Comparison of ENCODE assay signal across 1 cellular context in genomic region chr6:99349620-99350141, GRCh38.
TF ChIP-seq lines count a peak whose summit lies in the region.

TSS of gene FAXC (minus strand) at chr6:99349674. CDS start at chr6:99349372, 302 bp downstream.

TF ChIP-seq in HEK293, 187 proteins besides CTCF, POLR2A, EP300 and RAD21 (continued from another document and continues in another):
- no peak for TF ChIP-seq ZNF184 (tag by site-specific recombination; IDR thresholded peaks at IDR 0.05)
- TF ChIP-seq ZNF202 (tag by site-specific recombination; IDR thresholded peaks at IDR 0.05; ENCODE audit: borderline replicate concordance) = no peak
- TF ChIP-seq KLF9 (tag by site-specific recombination; IDR thresholded peaks at IDR 0.05; ENCODE audit: low read depth) = no peak
- TF ChIP-seq FEZF1 (tag by site-specific recombination; IDR thresholded peaks at IDR 0.05) = no peak
- no peak for TF ChIP-seq PRDM1 (tag by site-specific recombination; IDR thresholded peaks at IDR 0.05)
- TF ChIP-seq, protein P1, sequence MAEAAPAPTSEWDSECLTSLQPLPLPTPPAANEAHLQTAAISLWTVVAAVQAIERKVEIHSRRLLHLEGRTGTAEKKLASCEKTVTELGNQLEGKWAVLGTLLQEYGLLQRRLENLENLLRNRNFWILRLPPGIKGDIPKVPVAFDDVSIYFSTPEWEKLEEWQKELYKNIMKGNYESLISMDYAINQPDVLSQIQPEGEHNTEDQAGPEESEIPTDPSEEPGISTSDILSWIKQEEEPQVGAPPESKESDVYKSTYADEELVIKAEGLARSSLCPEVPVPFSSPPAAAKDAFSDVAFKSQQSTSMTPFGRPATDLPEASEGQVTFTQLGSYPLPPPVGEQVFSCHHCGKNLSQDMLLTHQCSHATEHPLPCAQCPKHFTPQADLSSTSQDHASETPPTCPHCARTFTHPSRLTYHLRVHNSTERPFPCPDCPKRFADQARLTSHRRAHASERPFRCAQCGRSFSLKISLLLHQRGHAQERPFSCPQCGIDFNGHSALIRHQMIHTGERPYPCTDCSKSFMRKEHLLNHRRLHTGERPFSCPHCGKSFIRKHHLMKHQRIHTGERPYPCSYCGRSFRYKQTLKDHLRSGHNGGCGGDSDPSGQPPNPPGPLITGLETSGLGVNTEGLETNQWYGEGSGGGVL (tag by site-specific recombination; IDR thresholded peaks at IDR 0.05) = peak; percentile 42; the same call in 1 of the 2 replicates
- no peak for TF ChIP-seq ZBTB11 (tag by site-specific recombination; conservative IDR thresholded peaks at IDR 0.05; ENCODE audit: low read depth)
- no peak for TF ChIP-seq ZNF366 (tag by site-specific recombination; conservative IDR thresholded peaks at IDR 0.05)
- no peak for TF ChIP-seq ZNF341 (tag by site-specific recombination; IDR thresholded peaks at IDR 0.05; ENCODE audit: low read depth)
- TF ChIP-seq ZNF549 (tag by site-specific recombination; IDR thresholded peaks at IDR 0.05) = no peak
- TF ChIP-seq ZNF548 (tag by site-specific recombination; IDR thresholded peaks at IDR 0.05) = no peak
- no peak for TF ChIP-seq ZNF473 (tag by site-specific recombination; IDR thresholded peaks at IDR 0.05)
- TF ChIP-seq ZNF776 (tag by site-specific recombination; IDR thresholded peaks at IDR 0.05; ENCODE audit: borderline replicate concordance) = no peak
- TF ChIP-seq ZBTB1 (tag by site-specific recombination; IDR thresholded peaks at IDR 0.05) = no peak
- TF ChIP-seq SCRT2 (tag by site-specific recombination; IDR thresholded peaks at IDR 0.05) = no peak
- TF ChIP-seq KLF8 (tag by site-specific recombination; IDR thresholded peaks at IDR 0.05) = peak; percentile 64; the same call in 1 of the 2 replicates
- TF ChIP-seq ZFP41 (tag by site-specific recombination; IDR thresholded peaks at IDR 0.05; ENCODE audit: borderline replicate concordance) = no peak
- TF ChIP-seq, protein P2, sequence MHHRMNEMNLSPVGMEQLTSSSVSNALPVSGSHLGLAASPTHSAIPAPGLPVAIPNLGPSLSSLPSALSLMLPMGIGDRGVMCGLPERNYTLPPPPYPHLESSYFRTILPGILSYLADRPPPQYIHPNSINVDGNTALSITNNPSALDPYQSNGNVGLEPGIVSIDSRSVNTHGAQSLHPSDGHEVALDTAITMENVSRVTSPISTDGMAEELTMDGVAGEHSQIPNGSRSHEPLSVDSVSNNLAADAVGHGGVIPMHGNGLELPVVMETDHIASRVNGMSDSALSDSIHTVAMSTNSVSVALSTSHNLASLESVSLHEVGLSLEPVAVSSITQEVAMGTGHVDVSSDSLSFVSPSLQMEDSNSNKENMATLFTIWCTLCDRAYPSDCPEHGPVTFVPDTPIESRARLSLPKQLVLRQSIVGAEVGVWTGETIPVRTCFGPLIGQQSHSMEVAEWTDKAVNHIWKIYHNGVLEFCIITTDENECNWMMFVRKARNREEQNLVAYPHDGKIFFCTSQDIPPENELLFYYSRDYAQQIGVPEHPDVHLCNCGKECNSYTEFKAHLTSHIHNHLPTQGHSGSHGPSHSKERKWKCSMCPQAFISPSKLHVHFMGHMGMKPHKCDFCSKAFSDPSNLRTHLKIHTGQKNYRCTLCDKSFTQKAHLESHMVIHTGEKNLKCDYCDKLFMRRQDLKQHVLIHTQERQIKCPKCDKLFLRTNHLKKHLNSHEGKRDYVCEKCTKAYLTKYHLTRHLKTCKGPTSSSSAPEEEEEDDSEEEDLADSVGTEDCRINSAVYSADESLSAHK (tag by site-specific recombination; IDR thresholded peaks at IDR 0.05) = no peak
- no peak for TF ChIP-seq ZNF768 (tag by site-specific recombination; IDR thresholded peaks at IDR 0.05)
- no peak for TF ChIP-seq ZNF555 (tag by site-specific recombination; conservative IDR thresholded peaks at IDR 0.05)
- TF ChIP-seq ZNF223 (tag by site-specific recombination; IDR thresholded peaks at IDR 0.05) = no peak
- peak; percentile 58; the same call in 1 of the 2 replicates for TF ChIP-seq ZEB2 (tag by site-specific recombination; IDR thresholded peaks at IDR 0.05)
- TF ChIP-seq, protein P3, sequence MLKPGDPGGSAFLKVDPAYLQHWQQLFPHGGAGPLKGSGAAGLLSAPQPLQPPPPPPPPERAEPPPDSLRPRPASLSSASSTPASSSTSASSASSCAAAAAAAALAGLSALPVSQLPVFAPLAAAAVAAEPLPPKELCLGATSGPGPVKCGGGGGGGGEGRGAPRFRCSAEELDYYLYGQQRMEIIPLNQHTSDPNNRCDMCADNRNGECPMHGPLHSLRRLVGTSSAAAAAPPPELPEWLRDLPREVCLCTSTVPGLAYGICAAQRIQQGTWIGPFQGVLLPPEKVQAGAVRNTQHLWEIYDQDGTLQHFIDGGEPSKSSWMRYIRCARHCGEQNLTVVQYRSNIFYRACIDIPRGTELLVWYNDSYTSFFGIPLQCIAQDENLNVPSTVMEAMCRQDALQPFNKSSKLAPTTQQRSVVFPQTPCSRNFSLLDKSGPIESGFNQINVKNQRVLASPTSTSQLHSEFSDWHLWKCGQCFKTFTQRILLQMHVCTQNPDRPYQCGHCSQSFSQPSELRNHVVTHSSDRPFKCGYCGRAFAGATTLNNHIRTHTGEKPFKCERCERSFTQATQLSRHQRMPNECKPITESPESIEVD (tag by site-specific recombination; IDR thresholded peaks at IDR 0.05) = no peak
- TF ChIP-seq ZNF623 (tag by site-specific recombination; IDR thresholded peaks at IDR 0.05) = no peak
- peak; percentile 49; the same call in 1 of the 2 replicates for TF ChIP-seq KLF16 (tag by site-specific recombination; IDR thresholded peaks at IDR 0.05)
- 0 out of 2 replicates have a peak, but pooled peaks have one; percentile 9 for TF ChIP-seq PRDM10 (tag by site-specific recombination; IDR thresholded peaks at IDR 0.05)
- no peak for TF ChIP-seq ZNF585B (tag by site-specific recombination; IDR thresholded peaks at IDR 0.05)
- no peak for TF ChIP-seq ZNF416 (tag by site-specific recombination; IDR thresholded peaks at IDR 0.05)
- TF ChIP-seq REST (tag by site-specific recombination; IDR thresholded peaks at IDR 0.05) = no peak
- TF ChIP-seq ZNF24 (tag by site-specific recombination; IDR thresholded peaks at IDR 0.05) = no peak
- 0 out of 2 replicates have a peak, but pooled peaks have one; percentile 24 for TF ChIP-seq ZNF501 (tag by site-specific recombination; IDR thresholded peaks at IDR 0.05)
- no peak for TF ChIP-seq ZNF433 (tag by site-specific recombination; IDR thresholded peaks at IDR 0.05; ENCODE audit: low read depth)
- TF ChIP-seq ZNF16 (tag by site-specific recombination; IDR thresholded peaks at IDR 0.05; ENCODE audit: low read depth) = no peak
- TF ChIP-seq ZNF544 (tag by site-specific recombination; IDR thresholded peaks at IDR 0.05) = no peak
- TF ChIP-seq ZNF37A (tag by site-specific recombination; IDR thresholded peaks at IDR 0.05) = no peak
- TF ChIP-seq, protein P4, sequence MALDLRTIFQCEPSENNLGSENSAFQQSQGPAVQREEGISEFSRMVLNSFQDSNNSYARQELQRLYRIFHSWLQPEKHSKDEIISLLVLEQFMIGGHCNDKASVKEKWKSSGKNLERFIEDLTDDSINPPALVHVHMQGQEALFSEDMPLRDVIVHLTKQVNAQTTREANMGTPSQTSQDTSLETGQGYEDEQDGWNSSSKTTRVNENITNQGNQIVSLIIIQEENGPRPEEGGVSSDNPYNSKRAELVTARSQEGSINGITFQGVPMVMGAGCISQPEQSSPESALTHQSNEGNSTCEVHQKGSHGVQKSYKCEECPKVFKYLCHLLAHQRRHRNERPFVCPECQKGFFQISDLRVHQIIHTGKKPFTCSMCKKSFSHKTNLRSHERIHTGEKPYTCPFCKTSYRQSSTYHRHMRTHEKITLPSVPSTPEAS (tag by site-specific recombination; IDR thresholded peaks at IDR 0.05) = no peak
- TF ChIP-seq ZNF423 (tag by site-specific recombination; IDR thresholded peaks at IDR 0.05) = no peak
- no peak for TF ChIP-seq MZF1 (tag by site-specific recombination; IDR thresholded peaks at IDR 0.05; ENCODE audit: borderline replicate concordance)
- no peak for TF ChIP-seq WT1 (tag by site-specific recombination; IDR thresholded peaks at IDR 0.05)
- TF ChIP-seq, protein P5, sequence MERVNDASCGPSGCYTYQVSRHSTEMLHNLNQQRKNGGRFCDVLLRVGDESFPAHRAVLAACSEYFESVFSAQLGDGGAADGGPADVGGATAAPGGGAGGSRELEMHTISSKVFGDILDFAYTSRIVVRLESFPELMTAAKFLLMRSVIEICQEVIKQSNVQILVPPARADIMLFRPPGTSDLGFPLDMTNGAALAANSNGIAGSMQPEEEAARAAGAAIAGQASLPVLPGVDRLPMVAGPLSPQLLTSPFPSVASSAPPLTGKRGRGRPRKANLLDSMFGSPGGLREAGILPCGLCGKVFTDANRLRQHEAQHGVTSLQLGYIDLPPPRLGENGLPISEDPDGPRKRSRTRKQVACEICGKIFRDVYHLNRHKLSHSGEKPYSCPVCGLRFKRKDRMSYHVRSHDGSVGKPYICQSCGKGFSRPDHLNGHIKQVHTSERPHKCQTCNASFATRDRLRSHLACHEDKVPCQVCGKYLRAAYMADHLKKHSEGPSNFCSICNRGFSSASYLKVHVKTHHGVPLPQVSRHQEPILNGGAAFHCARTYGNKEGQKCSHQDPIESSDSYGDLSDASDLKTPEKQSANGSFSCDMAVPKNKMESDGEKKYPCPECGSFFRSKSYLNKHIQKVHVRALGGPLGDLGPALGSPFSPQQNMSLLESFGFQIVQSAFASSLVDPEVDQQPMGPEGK (tag by site-specific recombination; IDR thresholded peaks at IDR 0.05) = peak; percentile 73
- no peak for TF ChIP-seq GLI4 (tag by site-specific recombination; IDR thresholded peaks at IDR 0.05)
- no peak for TF ChIP-seq ZNF621 (tag by site-specific recombination; IDR thresholded peaks at IDR 0.05)
